Comparison of ENCODE assay signal across 10 cellular contexts in genomic region chr22:45548991-45549736, GRCh38. TPM values are rescaled to one million over a fixed set of nuclear protein-coding genes. Genes with fewer than 3 reads are reported as not detected.
A peak's percentile ranks its signal among the peaks of the same experiment; 100 is the strongest.
DNase-seq lines count a peak whose midpoint lies in the region; ATAC-seq, FAIRE-seq and TF ChIP-seq lines count a peak whose summit lies in the region.
"Had no signal": no experiment of that assay in that cellular context is flagged by ENCODE, and none has a peak within 500 bp of the region (broad histone marks: within the 10 kb centered on the region; RNA-seq: fewer than 3 reads in every experiment).

No MANE protein-coding gene starts in this region.

- no peak for ATAC-seq in HG02642 (IDR thresholded peaks at IDR 0.05; ENCODE audit: poor library complexity, unreplicated experiment)
- no peak for ATAC-seq in GM19023 (IDR thresholded peaks at IDR 0.05; ENCODE audit: unreplicated experiment)

- DNase-seq in D721Med (ENCODE audit: insufficient read length, low spot score) = no peak
- DNase-seq in NCI-H460 (ENCODE audit: extremely low read depth, low read depth) = peak; percentile 78
- DNase-seq in fibroblast of gingiva (ENCODE audit: low read depth) = peak; percentile 89
- DNase-seq in progenitor cell of endocrine pancreas (ENCODE audit: low spot score, unreplicated experiment) = no peak
- DNase-seq in GM10266 (ENCODE audit: extremely low spot score) = no peak
- no peak for DNase-seq in stimulated activated CD4-positive, alpha-beta T cell treated with anti-CD3 and anti-CD28 coated beads, Interleukin-4, amount 100 ng/mL, for 4 hours
- DNase-seq: activated CD4-positive, alpha-beta T cell treated with anti-CD3 and anti-CD28 coated beads, Interleukin-2, amount 50 U/mL, for 1 hour; NCI-H1048 had no signal

- no peak overlapping the region for H3K4me3 Mint-ChIP-seq in progenitor cell of endocrine pancreas (ENCODE audit: low read depth)

- no peak for FAIRE-seq in D721Med (lab: Jason Lieb, UNC)

- H3K36me3 Mint-ChIP-seq in progenitor cell of endocrine pancreas (ENCODE audit: insufficient read depth) = peaks cover 18% of the 10 kb centered on the region

- peak; percentile 1 for TF ChIP-seq CTCF in D721Med (IDR thresholded peaks at IDR 0.05; ENCODE audit: insufficient read depth, missing control alignments)
- TF ChIP-seq CTCF in progenitor cell of endocrine pancreas (IDR thresholded peaks at IDR 0.05; ENCODE audit: unreplicated experiment) = peak; percentile 17
- TF ChIP-seq CTCF in GM10266 (IDR thresholded peaks at IDR 0.05; ENCODE audit: control insufficient read depth, insufficient read depth, low read depth, missing control alignments) = no peak

- H3K9me3 Mint-ChIP-seq in progenitor cell of endocrine pancreas (ENCODE audit: low read depth) = no peaks in the 10 kb centered on the region

- no peaks in the 10 kb centered on the region for H3K27me3 Mint-ChIP-seq in progenitor cell of endocrine pancreas

- no peaks in the 10 kb centered on the region for H3K4me1 Mint-ChIP-seq in progenitor cell of endocrine pancreas (ENCODE audit: low read depth)

- no peak overlapping the region for H3K27ac Mint-ChIP-seq in progenitor cell of endocrine pancreas

RNA-seq across cellular contexts. Expression of gene FBLN1, which starts 46.5 kb away (rescaled TPM):
- total RNA-seq in NCI-H460 (2014; rRNA removed; shearing (Covaris generic)) = 2.5 and 3.9 TPM in 2 replicates
- 4.5 and 5.2 TPM in 2 replicates for polyA plus RNA-seq in NCI-H460 (2014; cell fraction: nucleus; rRNA removed)
- 257 and 258 TPM in 2 replicates for total RNA-seq in progenitor cell of endocrine pancreas

Comparison
In these comparisons a context has a peak if more than half of its experiments do, and no peak if none do; other contexts are left out.
1. DNase-seq: peak in NCI-H460 (single experiment) and fibroblast of gingiva (single experiment); none in D721Med (single experiment), progenitor cell of endocrine pancreas (single experiment), GM10266 (single experiment) and stimulated activated CD4-positive, alpha-beta T cell treated with anti-CD3 and anti-CD28 coated beads, Interleukin-4, amount 100 ng/mL, for 4 hours (0 of 2).
2. RNA of gene FBLN1, which starts 46.5 kb away (total RNA-seq): 257 to 258 TPM in progenitor cell of endocrine pancreas; 2.5 to 3.9 TPM in NCI-H460; every median in the first group is over 10 times any median in the second.